In genomic region chr11:105635466-105635865, GRCh38 we compare ENCODE assay signal across 9 cellular contexts. TPM values are rescaled to one million over a fixed set of nuclear protein-coding genes. Genes with fewer than 3 reads are reported as not detected.
"Had no signal": no experiment of that assay in that cellular context is flagged by ENCODE, and none has a peak within 500 bp of the region (broad histone marks: within the 10 kb centered on the region; RNA-seq: fewer than 3 reads in every experiment).

No MANE protein-coding gene starts in this region.

- H3K9ac ChIP-seq: GM23248 had no signal

- H3K4me1 ChIP-seq: HAP-1 had no signal

- H3K9me3 Mint-ChIP-seq: GM23338, H9 had no signal

- H3K4me3 Mint-ChIP-seq: GM23338, H9, HFFc6 had no signal

- H3K9me3 ChIP-seq: HAP-1 had no signal

- ATAC-seq: GM23338, HCT116 had no signal

- H3K36me3 ChIP-seq: HAP-1 had no signal

- H3K27ac Mint-ChIP-seq: GM23338, H9, HFFc6 had no signal

- H3K4me3 ChIP-seq: GM23248, GM23338, HAP-1 had no signal

- DNase-seq: GM23248, GOT3, H7, H9, HCEC 1CT, HFFc6 had no signal

RNA-seq across cellular contexts. Expression of gene GRIA4, which starts 25.6 kb away (rescaled TPM):
- total RNA-seq: GM23248, HFFc6 had no signal
